1 cellular context compared by ENCODE assay signal in genomic region chr9:113275147-113276131, GRCh38.
TF ChIP-seq lines count a peak whose summit lies in the region.

CDC26 (minus strand) TSS chr9:113275572; CDS start chr9:113272507, 3,065 bp downstream.
PRPF4 (plus strand) TSS chr9:113275658; CDS start chr9:113275744, 86 bp downstream.

TF ChIP-seq in K562, 482 proteins besides CTCF, POLR2A, EP300 and RAD21 (continued from another document and continues in another):
- TF ChIP-seq, protein P1, sequence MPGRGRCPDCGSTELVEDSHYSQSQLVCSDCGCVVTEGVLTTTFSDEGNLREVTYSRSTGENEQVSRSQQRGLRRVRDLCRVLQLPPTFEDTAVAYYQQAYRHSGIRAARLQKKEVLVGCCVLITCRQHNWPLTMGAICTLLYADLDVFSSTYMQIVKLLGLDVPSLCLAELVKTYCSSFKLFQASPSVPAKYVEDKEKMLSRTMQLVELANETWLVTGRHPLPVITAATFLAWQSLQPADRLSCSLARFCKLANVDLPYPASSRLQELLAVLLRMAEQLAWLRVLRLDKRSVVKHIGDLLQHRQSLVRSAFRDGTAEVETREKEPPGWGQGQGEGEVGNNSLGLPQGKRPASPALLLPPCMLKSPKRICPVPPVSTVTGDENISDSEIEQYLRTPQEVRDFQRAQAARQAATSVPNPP (IDR thresholded peaks at IDR 0.05; ENCODE audit: borderline replicate concordance, insufficient read depth, insufficient read length) = no peak
- TF ChIP-seq, protein P2, sequence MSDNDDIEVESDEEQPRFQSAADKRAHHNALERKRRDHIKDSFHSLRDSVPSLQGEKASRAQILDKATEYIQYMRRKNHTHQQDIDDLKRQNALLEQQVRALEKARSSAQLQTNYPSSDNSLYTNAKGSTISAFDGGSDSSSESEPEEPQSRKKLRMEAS (CRISPR knock-in tag; IDR thresholded peaks at IDR 0.05) = peak; percentile 87
- no peak for TF ChIP-seq TCFL5 (CRISPR knock-in tag; conservative IDR thresholded peaks at IDR 0.05)
- no peak for TF ChIP-seq TAL1 (IDR thresholded peaks at IDR 0.05)
- TF ChIP-seq NFATC3 (IDR thresholded peaks at IDR 0.05) = no peak
- TF ChIP-seq RNF2 (IDR thresholded peaks at IDR 0.05) = no peak
- no peak for TF ChIP-seq ZNF75A (CRISPR knock-in tag; IDR thresholded peaks at IDR 0.05)
- TF ChIP-seq, protein P3, sequence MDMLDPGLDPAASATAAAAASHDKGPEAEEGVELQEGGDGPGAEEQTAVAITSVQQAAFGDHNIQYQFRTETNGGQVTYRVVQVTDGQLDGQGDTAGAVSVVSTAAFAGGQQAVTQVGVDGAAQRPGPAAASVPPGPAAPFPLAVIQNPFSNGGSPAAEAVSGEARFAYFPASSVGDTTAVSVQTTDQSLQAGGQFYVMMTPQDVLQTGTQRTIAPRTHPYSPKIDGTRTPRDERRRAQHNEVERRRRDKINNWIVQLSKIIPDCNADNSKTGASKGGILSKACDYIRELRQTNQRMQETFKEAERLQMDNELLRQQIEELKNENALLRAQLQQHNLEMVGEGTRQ (CRISPR knock-in tag; IDR thresholded peaks at IDR 0.05) = no peak
- TF ChIP-seq, protein P4, sequence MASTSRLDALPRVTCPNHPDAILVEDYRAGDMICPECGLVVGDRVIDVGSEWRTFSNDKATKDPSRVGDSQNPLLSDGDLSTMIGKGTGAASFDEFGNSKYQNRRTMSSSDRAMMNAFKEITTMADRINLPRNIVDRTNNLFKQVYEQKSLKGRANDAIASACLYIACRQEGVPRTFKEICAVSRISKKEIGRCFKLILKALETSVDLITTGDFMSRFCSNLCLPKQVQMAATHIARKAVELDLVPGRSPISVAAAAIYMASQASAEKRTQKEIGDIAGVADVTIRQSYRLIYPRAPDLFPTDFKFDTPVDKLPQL (IDR thresholded peaks at IDR 0.05; ENCODE audit: extremely low read depth, insufficient read length) = no peak
- TF ChIP-seq CBFA2T3 (IDR thresholded peaks at IDR 0.05) = no peak
- TF ChIP-seq, protein P5, sequence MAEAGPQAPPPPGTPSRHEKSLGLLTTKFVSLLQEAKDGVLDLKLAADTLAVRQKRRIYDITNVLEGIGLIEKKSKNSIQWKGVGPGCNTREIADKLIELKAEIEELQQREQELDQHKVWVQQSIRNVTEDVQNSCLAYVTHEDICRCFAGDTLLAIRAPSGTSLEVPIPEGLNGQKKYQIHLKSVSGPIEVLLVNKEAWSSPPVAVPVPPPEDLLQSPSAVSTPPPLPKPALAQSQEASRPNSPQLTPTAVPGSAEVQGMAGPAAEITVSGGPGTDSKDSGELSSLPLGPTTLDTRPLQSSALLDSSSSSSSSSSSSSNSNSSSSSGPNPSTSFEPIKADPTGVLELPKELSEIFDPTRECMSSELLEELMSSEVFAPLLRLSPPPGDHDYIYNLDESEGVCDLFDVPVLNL (CRISPR knock-in tag; IDR thresholded peaks at IDR 0.05; ENCODE audit: low read depth) = peak; percentile 45; the same call in 1 of the 2 replicates
- TF ChIP-seq FOXK2 (conservative IDR thresholded peaks at IDR 0.05 in 1 of 2, IDR thresholded peaks at IDR 0.05 in 1 of 2; ENCODE audit: low read depth in 2 of 2) = peak in 1 of 2 experiments; percentile 13; a peak in 1 of 4 replicates
- TF ChIP-seq SMC3 (conservative IDR thresholded peaks at IDR 0.05; ENCODE audit: insufficient read depth, low read depth, low read length) = no peak
- TF ChIP-seq RFX1 (IDR thresholded peaks at IDR 0.05) = peak; percentile 88
- TF ChIP-seq MCM2 (IDR thresholded peaks at IDR 0.05; ENCODE audit: low read depth) = no peak
- peak; percentile 88 for TF ChIP-seq ZFX (CRISPR knock-in tag; IDR thresholded peaks at IDR 0.05)
- no peak for TF ChIP-seq RUNX1 (IDR thresholded peaks at IDR 0.05; ENCODE audit: low read depth)
- peak; percentile 91 for TF ChIP-seq ZNF143 (CRISPR knock-in tag; IDR thresholded peaks at IDR 0.05)
- TF ChIP-seq HNRNPL (IDR thresholded peaks at IDR 0.05; ENCODE audit: low read depth, low read length) = no peak
- TF ChIP-seq LARP7 (IDR thresholded peaks at IDR 0.05) = no peak
- TF ChIP-seq, protein P6, sequence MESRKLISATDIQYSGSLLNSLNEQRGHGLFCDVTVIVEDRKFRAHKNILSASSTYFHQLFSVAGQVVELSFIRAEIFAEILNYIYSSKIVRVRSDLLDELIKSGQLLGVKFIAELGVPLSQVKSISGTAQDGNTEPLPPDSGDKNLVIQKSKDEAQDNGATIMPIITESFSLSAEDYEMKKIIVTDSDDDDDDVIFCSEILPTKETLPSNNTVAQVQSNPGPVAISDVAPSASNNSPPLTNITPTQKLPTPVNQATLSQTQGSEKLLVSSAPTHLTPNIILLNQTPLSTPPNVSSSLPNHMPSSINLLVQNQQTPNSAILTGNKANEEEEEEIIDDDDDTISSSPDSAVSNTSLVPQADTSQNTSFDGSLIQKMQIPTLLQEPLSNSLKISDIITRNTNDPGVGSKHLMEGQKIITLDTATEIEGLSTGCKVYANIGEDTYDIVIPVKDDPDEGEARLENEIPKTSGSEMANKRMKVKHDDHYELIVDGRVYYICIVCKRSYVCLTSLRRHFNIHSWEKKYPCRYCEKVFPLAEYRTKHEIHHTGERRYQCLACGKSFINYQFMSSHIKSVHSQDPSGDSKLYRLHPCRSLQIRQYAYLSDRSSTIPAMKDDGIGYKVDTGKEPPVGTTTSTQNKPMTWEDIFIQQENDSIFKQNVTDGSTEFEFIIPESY (CRISPR knock-in tag; IDR thresholded peaks at IDR 0.05) = peak; percentile 6; the same call in 1 of the 2 replicates
- TF ChIP-seq CBX1 (IDR thresholded peaks at IDR 0.05; ENCODE audit: low read depth) = 0 out of 2 replicates have a peak, but pooled peaks have one; percentile 40
- peak; percentile 74 to 77 for TF ChIP-seq SIX5 (IDR thresholded peaks at IDR 0.05; ENCODE audit: borderline replicate concordance in 1 of 2, insufficient read depth in 1 of 2, low read depth in 1 of 2, low read length in 2 of 2)
- TF ChIP-seq ZNF224 (CRISPR knock-in tag; IDR thresholded peaks at IDR 0.05) = no peak
- TF ChIP-seq MIER1 (IDR thresholded peaks at IDR 0.05; ENCODE audit: low read depth) = 0 out of 2 replicates have a peak, but pooled peaks have one; percentile 25
- no peak for TF ChIP-seq CREB5 (CRISPR knock-in tag; IDR thresholded peaks at IDR 0.05)
- peak; percentile 96 for TF ChIP-seq POLR2AphosphoS5 (IDR thresholded peaks at IDR 0.05; ENCODE audit: control insufficient read depth, insufficient read depth, low read depth, low read length)
- no peak for TF ChIP-seq EWSR1 (IDR thresholded peaks at IDR 0.05; ENCODE audit: borderline replicate concordance, low read depth, partially characterized antibody)
- TF ChIP-seq, protein P7, sequence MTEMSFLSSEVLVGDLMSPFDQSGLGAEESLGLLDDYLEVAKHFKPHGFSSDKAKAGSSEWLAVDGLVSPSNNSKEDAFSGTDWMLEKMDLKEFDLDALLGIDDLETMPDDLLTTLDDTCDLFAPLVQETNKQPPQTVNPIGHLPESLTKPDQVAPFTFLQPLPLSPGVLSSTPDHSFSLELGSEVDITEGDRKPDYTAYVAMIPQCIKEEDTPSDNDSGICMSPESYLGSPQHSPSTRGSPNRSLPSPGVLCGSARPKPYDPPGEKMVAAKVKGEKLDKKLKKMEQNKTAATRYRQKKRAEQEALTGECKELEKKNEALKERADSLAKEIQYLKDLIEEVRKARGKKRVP (CRISPR knock-in tag; IDR thresholded peaks at IDR 0.05) = no peak
- no peak for TF ChIP-seq ZNF146 (CRISPR knock-in tag; IDR thresholded peaks at IDR 0.05; ENCODE audit: unreplicated experiment)
- TF ChIP-seq MEF2D (tag; conservative IDR thresholded peaks at IDR 0.05; ENCODE audit: low read depth) = no peak
- peak; percentile 70 for TF ChIP-seq KHSRP (IDR thresholded peaks at IDR 0.05)
- peak; percentile 71; the same call in 1 of the 2 replicates for TF ChIP-seq GTF2E2 (tag; IDR thresholded peaks at IDR 0.05)
- peak; percentile 39; the same call in 1 of the 2 replicates for TF ChIP-seq TAF7 (tag; IDR thresholded peaks at IDR 0.05)
- no peak for TF ChIP-seq ESRRB (CRISPR knock-in tag; IDR thresholded peaks at IDR 0.05; ENCODE audit: borderline replicate concordance)
- TF ChIP-seq, protein P8, sequence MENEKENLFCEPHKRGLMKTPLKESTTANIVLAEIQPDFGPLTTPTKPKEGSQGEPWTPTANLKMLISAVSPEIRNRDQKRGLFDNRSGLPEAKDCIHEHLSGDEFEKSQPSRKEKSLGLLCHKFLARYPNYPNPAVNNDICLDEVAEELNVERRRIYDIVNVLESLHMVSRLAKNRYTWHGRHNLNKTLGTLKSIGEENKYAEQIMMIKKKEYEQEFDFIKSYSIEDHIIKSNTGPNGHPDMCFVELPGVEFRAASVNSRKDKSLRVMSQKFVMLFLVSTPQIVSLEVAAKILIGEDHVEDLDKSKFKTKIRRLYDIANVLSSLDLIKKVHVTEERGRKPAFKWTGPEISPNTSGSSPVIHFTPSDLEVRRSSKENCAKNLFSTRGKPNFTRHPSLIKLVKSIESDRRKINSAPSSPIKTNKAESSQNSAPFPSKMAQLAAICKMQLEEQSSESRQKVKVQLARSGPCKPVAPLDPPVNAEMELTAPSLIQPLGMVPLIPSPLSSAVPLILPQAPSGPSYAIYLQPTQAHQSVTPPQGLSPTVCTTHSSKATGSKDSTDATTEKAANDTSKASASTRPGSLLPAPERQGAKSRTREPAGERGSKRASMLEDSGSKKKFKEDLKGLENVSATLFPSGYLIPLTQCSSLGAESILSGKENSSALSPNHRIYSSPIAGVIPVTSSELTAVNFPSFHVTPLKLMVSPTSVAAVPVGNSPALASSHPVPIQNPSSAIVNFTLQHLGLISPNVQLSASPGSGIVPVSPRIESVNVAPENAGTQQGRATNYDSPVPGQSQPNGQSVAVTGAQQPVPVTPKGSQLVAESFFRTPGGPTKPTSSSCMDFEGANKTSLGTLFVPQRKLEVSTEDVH (IDR thresholded peaks at IDR 0.05; ENCODE audit: low read depth, partially characterized antibody) = peak; percentile 90
- TF ChIP-seq MTA1 (IDR thresholded peaks at IDR 0.05; ENCODE audit: borderline replicate concordance) = peak; percentile 58; the same call in 1 of the 2 replicates
- no peak for TF ChIP-seq NFIX (CRISPR knock-in tag; IDR thresholded peaks at IDR 0.05; ENCODE audit: low read depth)
- no peak for TF ChIP-seq ZNF696 (CRISPR knock-in tag; conservative IDR thresholded peaks at IDR 0.05)
- TF ChIP-seq, protein P9, sequence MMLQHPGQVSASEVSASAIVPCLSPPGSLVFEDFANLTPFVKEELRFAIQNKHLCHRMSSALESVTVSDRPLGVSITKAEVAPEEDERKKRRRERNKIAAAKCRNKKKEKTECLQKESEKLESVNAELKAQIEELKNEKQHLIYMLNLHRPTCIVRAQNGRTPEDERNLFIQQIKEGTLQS (IDR thresholded peaks at IDR 0.05) = peak; percentile 50; the same call in 1 of the 2 replicates
- TF ChIP-seq, protein P9 (CRISPR knock-in tag; conservative IDR thresholded peaks at IDR 0.05) = no peak
- no peak for TF ChIP-seq PHF21A (IDR thresholded peaks at IDR 0.05; ENCODE audit: borderline replicate concordance, low read depth)
- TF ChIP-seq ATF7 (IDR thresholded peaks at IDR 0.05) = peak; percentile 87
- TF ChIP-seq, protein P10, sequence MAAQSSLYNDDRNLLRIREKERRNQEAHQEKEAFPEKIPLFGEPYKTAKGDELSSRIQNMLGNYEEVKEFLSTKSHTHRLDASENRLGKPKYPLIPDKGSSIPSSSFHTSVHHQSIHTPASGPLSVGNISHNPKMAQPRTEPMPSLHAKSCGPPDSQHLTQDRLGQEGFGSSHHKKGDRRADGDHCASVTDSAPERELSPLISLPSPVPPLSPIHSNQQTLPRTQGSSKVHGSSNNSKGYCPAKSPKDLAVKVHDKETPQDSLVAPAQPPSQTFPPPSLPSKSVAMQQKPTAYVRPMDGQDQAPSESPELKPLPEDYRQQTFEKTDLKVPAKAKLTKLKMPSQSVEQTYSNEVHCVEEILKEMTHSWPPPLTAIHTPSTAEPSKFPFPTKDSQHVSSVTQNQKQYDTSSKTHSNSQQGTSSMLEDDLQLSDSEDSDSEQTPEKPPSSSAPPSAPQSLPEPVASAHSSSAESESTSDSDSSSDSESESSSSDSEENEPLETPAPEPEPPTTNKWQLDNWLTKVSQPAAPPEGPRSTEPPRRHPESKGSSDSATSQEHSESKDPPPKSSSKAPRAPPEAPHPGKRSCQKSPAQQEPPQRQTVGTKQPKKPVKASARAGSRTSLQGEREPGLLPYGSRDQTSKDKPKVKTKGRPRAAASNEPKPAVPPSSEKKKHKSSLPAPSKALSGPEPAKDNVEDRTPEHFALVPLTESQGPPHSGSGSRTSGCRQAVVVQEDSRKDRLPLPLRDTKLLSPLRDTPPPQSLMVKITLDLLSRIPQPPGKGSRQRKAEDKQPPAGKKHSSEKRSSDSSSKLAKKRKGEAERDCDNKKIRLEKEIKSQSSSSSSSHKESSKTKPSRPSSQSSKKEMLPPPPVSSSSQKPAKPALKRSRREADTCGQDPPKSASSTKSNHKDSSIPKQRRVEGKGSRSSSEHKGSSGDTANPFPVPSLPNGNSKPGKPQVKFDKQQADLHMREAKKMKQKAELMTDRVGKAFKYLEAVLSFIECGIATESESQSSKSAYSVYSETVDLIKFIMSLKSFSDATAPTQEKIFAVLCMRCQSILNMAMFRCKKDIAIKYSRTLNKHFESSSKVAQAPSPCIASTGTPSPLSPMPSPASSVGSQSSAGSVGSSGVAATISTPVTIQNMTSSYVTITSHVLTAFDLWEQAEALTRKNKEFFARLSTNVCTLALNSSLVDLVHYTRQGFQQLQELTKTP (IDR thresholded peaks at IDR 0.05; ENCODE audit: low read depth in 1 of 2, partially characterized antibody in 2 of 2) = peak in 1 of 2 experiments; percentile 91
- peak in 1 of 2 experiments; percentile 92; a peak in 2 of 4 replicates for TF ChIP-seq HDAC1 (IDR thresholded peaks at IDR 0.05)
- TF ChIP-seq ZNF239 (CRISPR knock-in tag; IDR thresholded peaks at IDR 0.05) = no peak
- TF ChIP-seq ZNF830 (CRISPR knock-in tag; IDR thresholded peaks at IDR 0.05) = no peak
- TF ChIP-seq HNRNPK (IDR thresholded peaks at IDR 0.05; ENCODE audit: low read depth, low read length, poor library complexity, severe bottlenecking) = no peak
- no peak for TF ChIP-seq HDGF (IDR thresholded peaks at IDR 0.05)
- peak; percentile 64 for TF ChIP-seq ASH1L (IDR thresholded peaks at IDR 0.05; ENCODE audit: borderline replicate concordance, low read depth, partially characterized antibody)
- TF ChIP-seq PTTG1 (tag; IDR thresholded peaks at IDR 0.05; ENCODE audit: low read depth) = no peak
- peak; percentile 89 for TF ChIP-seq POLR2H (tag; IDR thresholded peaks at IDR 0.05; ENCODE audit: low read depth)
